18 cellular contexts compared by ENCODE assay signal in genomic region chr12:107539196-107539939, GRCh38.
"Had no signal": no experiment of that assay in that cellular context is flagged by ENCODE, and none has a peak within 500 bp of the region (broad histone marks: within the 10 kb centered on the region; RNA-seq: fewer than 3 reads in every experiment).

No MANE protein-coding gene starts in this region.

- H3K4me1 ChIP-seq: pancreas, right lobe of liver, tibial artery had no signal

- H3K9me3 ChIP-seq: pancreas, right lobe of liver had no signal

- H3K36me3 ChIP-seq: pancreas, right lobe of liver, tibial artery had no signal

- DNase-seq: activated CD8-positive, alpha-beta memory T cell treated with anti-CD3 and anti-CD28 coated beads, Interleukin-2, amount 50 U/mL, for 48 hours; activated naive CD4-positive, alpha-beta T cell treated with anti-CD3 and anti-CD28 coated beads for 36 hours; activated naive CD8-positive, alpha-beta T cell treated with anti-CD3 and anti-CD28 coated beads, Interleukin-2, amount 10 ng/mL, durations not matched to agents 7 days and 5 days; activated T-cell treated with anti-CD3 and anti-CD28 coated beads, Interleukin-2, amount 50 U/mL, for 4 hours; amniotic stem cell; cerebellar nuclear complex; left ventricle myocardium superior; midbrain; pancreas; right lobe of liver; stimulated activated CD4-positive, alpha-beta T cell treated with anti-CD3 and anti-CD28 coated beads, Interleukin-1b, Interleukin-23, amount 100 ng/mL, for 48 hours; stimulated activated naive CD8-positive, alpha-beta T cell treated with anti-CD3 and anti-CD28 coated beads, Interleukin-15, amount 100 ng/mL, for 72 hours; T-helper 1 cell; T-helper 9 cell; tibial artery had no signal

- H3K27ac ChIP-seq: coronary artery, pancreas, right lobe of liver, skin epidermis, tibial artery had no signal

- H3K4me3 ChIP-seq: coronary artery, pancreas, right lobe of liver, skin epidermis, tibial artery had no signal

- ATAC-seq: activated T-cell treated with anti-CD3 and anti-CD28 coated beads, Interleukin-2, amount 50 U/mL, for 4 hours; left ventricle myocardium superior; pancreas; right lobe of liver; stimulated activated naive CD8-positive, alpha-beta T cell treated with anti-CD3 and anti-CD28 coated beads, Interleukin-15, amount 100 ng/mL, for 72 hours; WTC11 had no signal

- H3K27me3 ChIP-seq: pancreas, right lobe of liver, tibial artery had no signal
